ENCODE assay signal across 12 cellular contexts in the genomic region with DNA sequence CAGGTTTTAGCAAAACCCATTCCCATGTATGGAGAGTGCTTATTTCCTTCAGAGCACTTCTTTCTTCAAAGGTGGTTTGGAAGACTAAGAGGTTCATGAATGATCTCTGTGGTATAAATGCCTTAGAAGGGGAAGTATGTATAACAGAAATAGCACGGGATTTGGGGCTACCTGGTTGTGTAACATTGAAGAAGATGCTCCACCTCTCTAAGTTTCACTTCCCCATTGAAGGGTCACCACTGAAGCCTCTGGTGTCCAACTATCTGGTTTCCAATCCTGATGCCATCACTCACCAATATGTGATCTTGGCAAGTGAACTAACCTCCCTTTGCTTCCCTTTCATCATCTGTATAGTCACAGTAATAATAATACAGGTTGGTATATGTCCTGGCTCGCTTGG. TPM values are rescaled to one million over a fixed set of nuclear protein-coding genes. Genes with fewer than 3 reads are reported as not detected.
DNase-seq lines count a peak whose midpoint lies in the region; ATAC-seq, FAIRE-seq and TF ChIP-seq lines count a peak whose summit lies in the region.
"Had no signal": no experiment of that assay in that cellular context is flagged by ENCODE, and none has a peak within 500 bp of the region (broad histone marks: within the 10 kb centered on the region; RNA-seq: fewer than 3 reads in every experiment).

No MANE protein-coding gene starts in this region.

- no peak overlapping the region for H3K4me3 Mint-ChIP-seq in CD8-positive, alpha-beta T cell
- H3K4me3 Mint-ChIP-seq: dendritic cell treated with granulocyte-macrophage colony-stimulating factor and Interleukin-4, amounts not matched to agents 40 ng/mL and 50 ng/mL, for 4 days had no signal

- no peak for TF ChIP-seq CTCF in GM13977 (IDR thresholded peaks at IDR 0.05; ENCODE audit: extremely low read depth, insufficient read depth, missing control alignments)
- no peak for TF ChIP-seq CTCF in NB4 (IDR thresholded peaks at IDR 0.05; ENCODE audit: low read depth, low read length)
- no peak for TF ChIP-seq CTCF in CD8-positive, alpha-beta T cell (IDR thresholded peaks at IDR 0.05)

- no peaks in the 10 kb centered on the region for H3K36me3 Mint-ChIP-seq in CD8-positive, alpha-beta T cell

- no peaks in the 10 kb centered on the region for H3K4me1 ChIP-seq in CD8-positive, alpha-beta T cell (ENCODE audit: insufficient read depth, low read length)
- H3K4me1 ChIP-seq: BLaER1 had no signal

- H3K27ac Mint-ChIP-seq in CD8-positive, alpha-beta T cell: no peak overlapping the region
- H3K27ac Mint-ChIP-seq: dendritic cell treated with granulocyte-macrophage colony-stimulating factor and Interleukin-4, amounts not matched to agents 40 ng/mL and 50 ng/mL, for 4 days had no signal

- no peaks in the 10 kb centered on the region for H3K27me3 ChIP-seq in CD8-positive, alpha-beta T cell (ENCODE audit: insufficient read depth, low read length)
- H3K27me3 ChIP-seq: BLaER1 had no signal

- no peaks in the 10 kb centered on the region for H3K4me1 Mint-ChIP-seq in CD8-positive, alpha-beta T cell (ENCODE audit: low read depth)

- intact Hi-C loops in CD8-positive, alpha-beta T cell (cut with DNase I, micrococcal nuclease): no loop called here

- peaks cover 8% of the 10 kb centered on the region for H3K27me3 Mint-ChIP-seq in CD8-positive, alpha-beta T cell (ENCODE audit: low read depth)

- no peaks in the 10 kb centered on the region for H3K9me3 ChIP-seq in CD8-positive, alpha-beta T cell (ENCODE audit: low read length)
- H3K9me3 ChIP-seq: BLaER1 had no signal

- no peak overlapping the region for H3K27ac ChIP-seq in CD8-positive, alpha-beta T cell (ENCODE audit: low read depth, low read length)
- H3K27ac ChIP-seq: BLaER1, WERI-Rb-1 had no signal

- FAIRE-seq in RCC 7860 (lab: Jason Lieb, UNC): no peak

- H3K36me3 ChIP-seq in CD8-positive, alpha-beta T cell (ENCODE audit: insufficient read depth, low read length): no peaks in the 10 kb centered on the region
- H3K36me3 ChIP-seq: BLaER1, WERI-Rb-1 had no signal

- no peaks in the 10 kb centered on the region for H3K9me3 Mint-ChIP-seq in CD8-positive, alpha-beta T cell
- H3K9me3 Mint-ChIP-seq: dendritic cell treated with granulocyte-macrophage colony-stimulating factor and Interleukin-4, amounts not matched to agents 40 ng/mL and 50 ng/mL, for 4 days had no signal

- no peak overlapping the region for H3K4me3 ChIP-seq in NB4 (ENCODE audit: low read depth, low read length)
- no peak overlapping the region for H3K4me3 ChIP-seq in CD8-positive, alpha-beta T cell (ENCODE audit: low read depth, low read length)
- H3K4me3 ChIP-seq: BLaER1 had no signal

- no peak for TF ChIP-seq POLR2A in NB4 (IDR thresholded peaks at IDR 0.05; ENCODE audit: extremely low read depth, insufficient read length)

- peak; percentile 93 for ATAC-seq in GM21360 (IDR thresholded peaks at IDR 0.05; ENCODE audit: unreplicated experiment)
- peak; percentile 71 for ATAC-seq in HG03045 (IDR thresholded peaks at IDR 0.05; ENCODE audit: unreplicated experiment)
- ATAC-seq in CD8-positive, alpha-beta T cell: no peak

- in situ Hi-C loops in GM13977 (cut with MboI; ENCODE audit: low pct_unique_long_range_greater_than_20kb, low sequenced_read_pairs, unreplicated experiment): no loop called here

- CTCF ChIA-PET in CD8-positive, alpha-beta T cell (lab: Charles Lee): interaction anchor here (3.5 kb wide), 1 partner anchor 11 kb away, joined by 23 read pairs; no protein-coding TSS in a partner anchor

- peak; percentile 42 for DNase-seq in GM13977 (ENCODE audit: low spot score)
- peak; percentile 83 for DNase-seq in NB4 (ENCODE audit: low read depth)
- DNase-seq in RCC 7860 (ENCODE audit: low spot score): no peak
- DNase-seq in HuH-7.5 (ENCODE audit: low spot score): no peak
- no peak for DNase-seq in 8988T
- DNase-seq in CD8-positive, alpha-beta T cell: no peak
- DNase-seq: activated gamma-delta T cell treated with Interleukin-2 at 50 U/mL for 16 hours, WERI-Rb-1 had no signal

- POLR2A ChIA-PET in CD8-positive, alpha-beta T cell (lab: Charles Lee): no interaction called here

RNA-seq across cellular contexts. Expression of gene CYCS, which starts 37.2 kb away (rescaled TPM):
- 100 to 1,000 TPM; 135 to 140 TPM for total RNA-seq in CD8-positive, alpha-beta T cell

Comparison
In these comparisons a context has a peak if more than half of its experiments do, and no peak if none do; other contexts are left out.
1. DNase-seq: peak in GM13977 (single experiment) and NB4 (single experiment); none in RCC 7860 (single experiment), HuH-7.5 (single experiment), 8988T (single experiment) and CD8-positive, alpha-beta T cell (0 of 7).